ENCODE assay signal across 18 cellular contexts in genomic region chr16:86073763-86074493, GRCh38.
"Had no signal": no experiment of that assay in that cellular context is flagged by ENCODE, and none has a peak within 500 bp of the region (broad histone marks: within the 10 kb centered on the region; RNA-seq: fewer than 3 reads in every experiment).

No MANE protein-coding gene starts in this region.

- FAIRE-seq: endometrium had no signal

- H3K4me3 ChIP-seq: dorsolateral prefrontal cortex, esophagus muscularis mucosa, right atrium auricular region, suprapubic skin, uterus had no signal

- H3K36me3 ChIP-seq: brain microvascular endothelial cell, esophagus muscularis mucosa, right atrium auricular region, suprapubic skin, uterus had no signal

- H3K4me3 Mint-ChIP-seq: activated CD4-positive, alpha-beta memory T cell treated with anti-CD3 and anti-CD28 coated beads for 36 hours; activated naive CD8-positive, alpha-beta T cell; activated T-cell treated with anti-CD3 and anti-CD28 coated beads, Interleukin-2, amount 50 U/mL, for 4 hours; T-helper 2 cell treated with Interferon-gamma antibody and Interleukin-4, amounts not matched to agents 5 μg/mL and 100 μg/mL, for 36 hours had no signal

- DNase-seq: activated CD4-positive, alpha-beta memory T cell treated with anti-CD3 and anti-CD28 coated beads for 36 hours; activated CD4-positive, CD25-positive, alpha-beta regulatory T cell treated with anti-CD3 and anti-CD28 coated beads, Interleukin-2, amount 50 U/mL, for 72 hours; activated effector memory CD4-positive, alpha-beta T cell treated with anti-CD3 and anti-CD28 coated beads, Interleukin-2, amount 50 U/mL, for 16 hours; activated T-cell treated with anti-CD3 and anti-CD28 coated beads, Interleukin-2, amount 50 U/mL, for 4 hours; brain microvascular endothelial cell; mammary epithelial cell; stimulated activated CD4-positive, alpha-beta T cell treated with anti-CD3 and anti-CD28 coated beads, Interleukin-1b, Interleukin-23, amount 100 ng/mL, for 48 hours; stimulated activated naive CD4-positive, alpha-beta T cell treated with Interleukin-2 at 50 U/mL for 16 hours; SW 1271; uterus had no signal

- H3K4me1 ChIP-seq: right atrium auricular region, suprapubic skin, uterus had no signal

- H3K27me3 ChIP-seq: brain microvascular endothelial cell, esophagus muscularis mucosa, right atrium auricular region, uterus had no signal

- H3K36me3 Mint-ChIP-seq: activated CD4-positive, alpha-beta memory T cell treated with anti-CD3 and anti-CD28 coated beads for 36 hours; activated naive CD8-positive, alpha-beta T cell had no signal

- ATAC-seq: activated T-cell treated with anti-CD3 and anti-CD28 coated beads, Interleukin-2, amount 50 U/mL, for 4 hours; left colon had no signal

- H3K9me3 Mint-ChIP-seq: activated CD4-positive, alpha-beta memory T cell treated with anti-CD3 and anti-CD28 coated beads for 36 hours; activated T-cell treated with anti-CD3 and anti-CD28 coated beads, Interleukin-2, amount 50 U/mL, for 4 hours; T-helper 2 cell treated with Interferon-gamma antibody and Interleukin-4, amounts not matched to agents 5 μg/mL and 100 μg/mL, for 36 hours had no signal

- H3K27ac Mint-ChIP-seq: activated CD4-positive, alpha-beta memory T cell treated with anti-CD3 and anti-CD28 coated beads for 36 hours; activated naive CD8-positive, alpha-beta T cell; T-helper 2 cell treated with Interferon-gamma antibody and Interleukin-4, amounts not matched to agents 5 μg/mL and 100 μg/mL, for 36 hours had no signal

- H3K27ac ChIP-seq: brain microvascular endothelial cell, dorsolateral prefrontal cortex, esophagus muscularis mucosa, right atrium auricular region, suprapubic skin, uterus had no signal

- H3K9me3 ChIP-seq: esophagus muscularis mucosa, right atrium auricular region, suprapubic skin, uterus had no signal
